In the genomic region with DNA sequence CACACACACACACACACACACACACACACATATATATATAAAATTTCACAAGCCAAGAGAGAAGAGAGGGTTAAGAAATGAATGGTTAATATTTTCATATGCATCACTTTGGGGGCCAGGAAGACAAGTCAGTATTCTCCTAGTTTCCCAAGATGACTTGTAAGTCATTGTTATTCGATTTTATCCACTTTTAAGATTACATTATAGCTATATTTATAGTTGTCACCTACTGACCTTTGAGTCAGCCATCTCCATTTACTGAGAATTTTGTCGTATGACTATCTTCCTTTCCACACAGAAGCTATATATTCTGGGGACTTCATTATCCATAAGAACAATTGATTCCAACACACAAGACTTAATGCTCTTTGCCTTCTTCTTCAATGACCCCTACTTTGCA, we compare ENCODE assay signal across 23 cellular contexts. TPM values are rescaled to one million over a fixed set of nuclear protein-coding genes. Genes with fewer than 3 reads are reported as not detected.
A peak's percentile ranks its signal among the peaks of the same experiment; 100 is the strongest.
DNase-seq lines count a peak whose midpoint lies in the region; ATAC-seq and TF ChIP-seq lines count a peak whose summit lies in the region.
"Had no signal": no experiment of that assay in that cellular context is flagged by ENCODE, and none has a peak within 500 bp of the region (broad histone marks: within the 10 kb centered on the region; RNA-seq: fewer than 3 reads in every experiment).

No MANE protein-coding gene starts in this region.

- peak overlapping the region; percentile 12 for H3K27ac Mint-ChIP-seq in CD8-positive, alpha-beta T cell
- H3K27ac Mint-ChIP-seq in activated T-helper 1 cell treated with anti-CD3 and anti-CD28 coated beads, Interleukin-12 subunit alpha, Interleukin-12 subunit beta, Interleukin-2, Interleukin-4 antibody, amounts not matched to agents 30 ng/mL and 10 ng/mL and 1 ng/mL, durations not matched to agents 14 hours and 24 hours and 36 hours, result peak overlapping the region; percentile 64
- peak overlapping the region in 1 of 2 donors; percentile 4 for H3K27ac Mint-ChIP-seq in natural killer cell treated with Interleukin-12 subunit alpha and Interleukin-12 subunit beta and Interleukin-15 and Interleukin-18, amount 100 ng/mL, for 72 hours
- H3K27ac Mint-ChIP-seq: WTC11 had no signal

- intact Hi-C loops in CD8-positive, alpha-beta T cell (cut with DNase I, micrococcal nuclease), result no loop called here
- intact Hi-C loops in activated T-helper 1 cell treated with anti-CD3 and anti-CD28 coated beads, Interleukin-12 subunit alpha, Interleukin-12 subunit beta, Interleukin-2, Interleukin-4 antibody, amounts not matched to agents 30 ng/mL and 10 ng/mL and 1 ng/mL, durations not matched to agents 14 hours and 24 hours and 36 hours (cut with micrococcal nuclease), result loop anchor here (1.0 to 2.0 kb wide), 3 partner anchors 16 to 215 kb away; no protein-coding TSS in a partner anchor

- no peaks in the 10 kb centered on the region for H3K36me3 Mint-ChIP-seq in CD8-positive, alpha-beta T cell
- peaks cover 20% of the 10 kb centered on the region for H3K36me3 Mint-ChIP-seq in activated T-helper 1 cell treated with anti-CD3 and anti-CD28 coated beads, Interleukin-12 subunit alpha, Interleukin-12 subunit beta, Interleukin-2, Interleukin-4 antibody, amounts not matched to agents 30 ng/mL and 10 ng/mL and 1 ng/mL, durations not matched to agents 14 hours and 24 hours and 36 hours (ENCODE audit: low read depth)
- H3K36me3 Mint-ChIP-seq in natural killer cell treated with Interleukin-12 subunit alpha and Interleukin-12 subunit beta and Interleukin-15 and Interleukin-18, amount 100 ng/mL, for 72 hours, result peaks cover 6% of the 10 kb centered on the region
- H3K36me3 Mint-ChIP-seq: WTC11 had no signal

- ATAC-seq in activated CD4-positive, CD25-positive, alpha-beta regulatory T cell treated with anti-CD3 and anti-CD28 coated beads, Interleukin-2, amount 50 U/mL, for 24 hours, result peak; percentile 24 to 38
- ATAC-seq in CD8-positive, alpha-beta T cell, result no peak
- ATAC-seq in natural killer cell treated with Interleukin-12 subunit alpha and Interleukin-12 subunit beta and Interleukin-15 and Interleukin-18, amount 100 ng/mL, for 72 hours, result no peak
- no peak for ATAC-seq in GM18505 (IDR thresholded peaks at IDR 0.05; ENCODE audit: unreplicated experiment)
- ATAC-seq: esophagus mucosa, GM12878, sciatic nerve, WTC11 had no signal

- H3K4me1 Mint-ChIP-seq in CD8-positive, alpha-beta T cell (ENCODE audit: low read depth), result peaks cover 46% of the 10 kb centered on the region
- peaks cover 41% of the 10 kb centered on the region for H3K4me1 Mint-ChIP-seq in activated T-helper 1 cell treated with anti-CD3 and anti-CD28 coated beads, Interleukin-12 subunit alpha, Interleukin-12 subunit beta, Interleukin-2, Interleukin-4 antibody, amounts not matched to agents 30 ng/mL and 10 ng/mL and 1 ng/mL, durations not matched to agents 14 hours and 24 hours and 36 hours (ENCODE audit: low read depth)
- peaks cover 33 to 35% of the 10 kb centered on the region in 2 donors for H3K4me1 Mint-ChIP-seq in natural killer cell treated with Interleukin-12 subunit alpha and Interleukin-12 subunit beta and Interleukin-15 and Interleukin-18, amount 100 ng/mL, for 72 hours (ENCODE audit: low read depth in 2 of 2)
- H3K4me1 Mint-ChIP-seq: neural crest cell, WTC11 had no signal

- CTCF ChIA-PET in CD8-positive, alpha-beta T cell (lab: Charles Lee), result interaction anchor here (1.6 to 2.2 kb wide), 4 partner anchors 8 to 114 kb away, joined by 4 to 10 read pairs (median 6); no protein-coding TSS in a partner anchor

- H3K9me3 ChIP-seq in CD8-positive, alpha-beta T cell (ENCODE audit: low read length), result no peaks in the 10 kb centered on the region
- H3K9me3 ChIP-seq: thoracic aorta had no signal

- no peak for TF ChIP-seq CTCF in CD8-positive, alpha-beta T cell (IDR thresholded peaks at IDR 0.05)

- no peaks in the 10 kb centered on the region for H3K27me3 ChIP-seq in CD8-positive, alpha-beta T cell (ENCODE audit: insufficient read depth, low read length)

- no peak for TF ChIP-seq POLR2A in GM18505 (IDR thresholded peaks at IDR 0.05; ENCODE audit: borderline replicate concordance, extremely low read depth, insufficient read depth, insufficient read length)

- no peaks in the 10 kb centered on the region for H3K27me3 Mint-ChIP-seq in CD8-positive, alpha-beta T cell (ENCODE audit: low read depth)
- no peaks in the 10 kb centered on the region for H3K27me3 Mint-ChIP-seq in activated T-helper 1 cell treated with anti-CD3 and anti-CD28 coated beads, Interleukin-12 subunit alpha, Interleukin-12 subunit beta, Interleukin-2, Interleukin-4 antibody, amounts not matched to agents 30 ng/mL and 10 ng/mL and 1 ng/mL, durations not matched to agents 14 hours and 24 hours and 36 hours (ENCODE audit: insufficient read depth)
- no peaks in the 10 kb centered on the region for H3K27me3 Mint-ChIP-seq in natural killer cell treated with Interleukin-12 subunit alpha and Interleukin-12 subunit beta and Interleukin-15 and Interleukin-18, amount 100 ng/mL, for 72 hours

- peaks cover 2% of the 10 kb centered on the region for H3K9me3 Mint-ChIP-seq in CD8-positive, alpha-beta T cell
- H3K9me3 Mint-ChIP-seq in activated T-helper 1 cell treated with anti-CD3 and anti-CD28 coated beads, Interleukin-12 subunit alpha, Interleukin-12 subunit beta, Interleukin-2, Interleukin-4 antibody, amounts not matched to agents 30 ng/mL and 10 ng/mL and 1 ng/mL, durations not matched to agents 14 hours and 24 hours and 36 hours, result no peaks in the 10 kb centered on the region
- peaks cover 3% of the 10 kb centered on the region for H3K9me3 Mint-ChIP-seq in natural killer cell treated with Interleukin-12 subunit alpha and Interleukin-12 subunit beta and Interleukin-15 and Interleukin-18, amount 100 ng/mL, for 72 hours
- H3K9me3 Mint-ChIP-seq: neural crest cell, WTC11 had no signal

- peaks cover 12% of the 10 kb centered on the region for H3K4me1 ChIP-seq in CD8-positive, alpha-beta T cell (ENCODE audit: insufficient read depth, low read length)

- POLR2A ChIA-PET in CD8-positive, alpha-beta T cell (lab: Charles Lee), result interaction anchor here (0.6 to 1.6 kb wide), 3 partner anchors 9 to 74 kb away, joined by 3 to 4 read pairs (median 4); a partner anchor contains a TSS

- DNase-seq in activated CD4-positive, CD25-positive, alpha-beta regulatory T cell (lab: John Stamatoyannopoulos, UW), result no peak
- DNase-seq in CD8-positive, alpha-beta T cell, result no peak
- DNase-seq in activated T-helper 1 cell treated with anti-CD3 and anti-CD28 coated beads, Interleukin-12 subunit alpha, Interleukin-12 subunit beta, Interleukin-2, Interleukin-4 antibody, amounts not matched to agents 30 ng/mL and 10 ng/mL and 1 ng/mL, durations not matched to agents 14 hours and 24 hours and 36 hours (ENCODE audit: low spot score), result no peak
- DNase-seq in natural killer cell treated with Interleukin-12 subunit alpha and Interleukin-12 subunit beta and Interleukin-15 and Interleukin-18, amount 100 ng/mL, for 72 hours (ENCODE audit: low spot score), result no peak
- DNase-seq in stimulated activated naive CD4-positive, alpha-beta T cell treated with Interleukin-2 at 50 U/mL for 16 hours (lab: John Stamatoyannopoulos, UW), result no peak
- DNase-seq in NCI-H2029 treated with DMSO at 0.1 percent for 48 hours (lab: John Stamatoyannopoulos, UW), result no peak
- DNase-seq: AML-193; DMS79; effector memory CD4-positive, alpha-beta T cell; NCI-H187; NCI-H345; NCI-H774; T-helper 9 cell had no signal

- no peak overlapping the region for H3K4me3 ChIP-seq in CD8-positive, alpha-beta T cell (ENCODE audit: low read depth, low read length)
- H3K4me3 ChIP-seq: GM12878, thoracic aorta had no signal

- H3K4me3 Mint-ChIP-seq in CD8-positive, alpha-beta T cell, result no peak overlapping the region
- no peak overlapping the region for H3K4me3 Mint-ChIP-seq in activated T-helper 1 cell treated with anti-CD3 and anti-CD28 coated beads, Interleukin-12 subunit alpha, Interleukin-12 subunit beta, Interleukin-2, Interleukin-4 antibody, amounts not matched to agents 30 ng/mL and 10 ng/mL and 1 ng/mL, durations not matched to agents 14 hours and 24 hours and 36 hours
- H3K4me3 Mint-ChIP-seq in natural killer cell treated with Interleukin-12 subunit alpha and Interleukin-12 subunit beta and Interleukin-15 and Interleukin-18, amount 100 ng/mL, for 72 hours, result peak overlapping the region; percentile 51
- H3K4me3 Mint-ChIP-seq: neural crest cell, WTC11 had no signal

- H3K27ac ChIP-seq in CD8-positive, alpha-beta T cell (ENCODE audit: low read depth, low read length), result no peak overlapping the region
- H3K27ac ChIP-seq: 22Rv1, KMS-11, thoracic aorta had no signal

- no peaks in the 10 kb centered on the region for H3K36me3 ChIP-seq in CD8-positive, alpha-beta T cell (ENCODE audit: insufficient read depth, low read length)
- H3K36me3 ChIP-seq: thoracic aorta had no signal

RNA-seq across cellular contexts. Expression of a gene that starts 8.9 kb away (rescaled TPM):
- 10 to 100 TPM; 34.1 to 38.7 TPM for total RNA-seq in CD8-positive, alpha-beta T cell
- total RNA-seq in activated T-helper 1 cell treated with anti-CD3 and anti-CD28 coated beads, Interleukin-12 subunit alpha, Interleukin-12 subunit beta, Interleukin-2, Interleukin-4 antibody, amounts not matched to agents 30 ng/mL and 10 ng/mL and 1 ng/mL, durations not matched to agents 14 hours and 24 hours and 36 hours, result 144 and 145 TPM in 2 replicates
- total RNA-seq in natural killer cell treated with Interleukin-12 subunit alpha and Interleukin-12 subunit beta and Interleukin-15 and Interleukin-18, amount 100 ng/mL, for 72 hours, result 10 to 100 TPM; 68.8 to 91.2 TPM

Comparison
In these comparisons a context has a peak if more than half of its experiments do, and no peak if none do; other contexts are left out.
1. ATAC-seq: peak in activated CD4-positive, CD25-positive, alpha-beta regulatory T cell treated with anti-CD3 and anti-CD28 coated beads, Interleukin-2, amount 50 U/mL, for 24 hours (2 of 2); none in CD8-positive, alpha-beta T cell (single experiment), natural killer cell treated with Interleukin-12 subunit alpha and Interleukin-12 subunit beta and Interleukin-15 and Interleukin-18, amount 100 ng/mL, for 72 hours (0 of 2) and GM18505 (single experiment).